ENCODE assay signal across 2 cellular contexts in the genomic region with DNA sequence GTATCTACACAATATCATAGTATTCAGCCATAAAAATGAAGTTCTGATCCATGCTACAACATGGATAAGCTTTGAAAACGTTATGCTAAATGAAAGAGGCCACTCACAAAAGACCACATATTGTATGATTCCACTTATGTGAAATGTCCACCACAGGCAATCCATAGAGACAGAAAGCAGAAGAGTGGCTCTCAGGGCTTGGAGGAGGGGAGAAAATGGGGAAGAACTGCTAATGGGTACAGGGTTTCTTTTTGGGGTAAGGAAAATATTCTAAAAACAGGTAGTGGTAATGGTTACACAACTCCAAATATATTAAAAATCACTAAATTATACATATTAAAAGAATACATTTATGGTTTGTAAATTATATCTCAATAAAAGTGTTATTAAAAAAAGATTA.
TF ChIP-seq lines count a peak whose summit lies in the region.

No MANE protein-coding gene starts in this region.

TF ChIP-seq in HepG2, 621 proteins besides CTCF, POLR2A, EP300 and RAD21:
- no peak for TF ChIP-seq HNF4G (IDR thresholded peaks at IDR 0.05; ENCODE audit: borderline replicate concordance, low read depth, low read length)
- no peak for TF ChIP-seq HNF4G (CRISPR knock-in tag; IDR thresholded peaks at IDR 0.05; ENCODE audit: borderline replicate concordance, low read depth)
- TF ChIP-seq ZBTB7A (CRISPR knock-in tag; IDR thresholded peaks at IDR 0.05), result no peak
- no peak for TF ChIP-seq CENPX (CRISPR knock-in tag; IDR thresholded peaks at IDR 0.05)
- TF ChIP-seq, protein P1, sequence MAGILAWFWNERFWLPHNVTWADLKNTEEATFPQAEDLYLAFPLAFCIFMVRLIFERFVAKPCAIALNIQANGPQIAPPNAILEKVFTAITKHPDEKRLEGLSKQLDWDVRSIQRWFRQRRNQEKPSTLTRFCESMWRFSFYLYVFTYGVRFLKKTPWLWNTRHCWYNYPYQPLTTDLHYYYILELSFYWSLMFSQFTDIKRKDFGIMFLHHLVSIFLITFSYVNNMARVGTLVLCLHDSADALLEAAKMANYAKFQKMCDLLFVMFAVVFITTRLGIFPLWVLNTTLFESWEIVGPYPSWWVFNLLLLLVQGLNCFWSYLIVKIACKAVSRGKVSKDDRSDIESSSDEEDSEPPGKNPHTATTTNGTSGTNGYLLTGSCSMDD (CRISPR knock-in tag; IDR thresholded peaks at IDR 0.05), result no peak
- no peak for TF ChIP-seq POGZ (CRISPR knock-in tag; IDR thresholded peaks at IDR 0.05)
- TF ChIP-seq GPN1 (CRISPR knock-in tag; IDR thresholded peaks at IDR 0.05; ENCODE audit: borderline replicate concordance), result no peak
- TF ChIP-seq KDM5B (CRISPR knock-in tag; IDR thresholded peaks at IDR 0.05; ENCODE audit: borderline replicate concordance), result no peak
- TF ChIP-seq ZNF20 (CRISPR knock-in tag; IDR thresholded peaks at IDR 0.05), result no peak
- TF ChIP-seq JDP2 (CRISPR knock-in tag; IDR thresholded peaks at IDR 0.05; ENCODE audit: borderline replicate concordance), result no peak
- TF ChIP-seq, protein P2, sequence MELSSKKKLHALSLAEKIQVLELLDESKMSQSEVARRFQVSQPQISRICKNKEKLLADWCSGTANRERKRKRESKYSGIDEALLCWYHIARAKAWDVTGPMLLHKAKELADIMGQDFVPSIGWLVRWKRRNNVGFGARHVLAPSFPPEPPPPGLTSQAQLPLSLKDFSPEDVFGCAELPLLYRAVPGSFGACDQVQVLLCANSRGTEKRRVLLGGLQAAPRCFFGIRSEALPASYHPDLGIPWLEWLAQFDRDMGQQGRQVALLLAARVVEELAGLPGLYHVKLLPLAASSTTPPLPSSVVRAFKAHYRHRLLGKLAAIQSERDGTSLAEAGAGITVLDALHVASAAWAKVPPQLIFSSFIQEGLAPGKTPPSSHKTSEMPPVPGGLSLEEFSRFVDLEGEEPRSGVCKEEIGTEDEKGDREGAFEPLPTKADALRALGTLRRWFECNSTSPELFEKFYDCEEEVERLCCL (CRISPR knock-in tag; IDR thresholded peaks at IDR 0.05; ENCODE audit: borderline replicate concordance), result no peak
- TF ChIP-seq, protein P3, sequence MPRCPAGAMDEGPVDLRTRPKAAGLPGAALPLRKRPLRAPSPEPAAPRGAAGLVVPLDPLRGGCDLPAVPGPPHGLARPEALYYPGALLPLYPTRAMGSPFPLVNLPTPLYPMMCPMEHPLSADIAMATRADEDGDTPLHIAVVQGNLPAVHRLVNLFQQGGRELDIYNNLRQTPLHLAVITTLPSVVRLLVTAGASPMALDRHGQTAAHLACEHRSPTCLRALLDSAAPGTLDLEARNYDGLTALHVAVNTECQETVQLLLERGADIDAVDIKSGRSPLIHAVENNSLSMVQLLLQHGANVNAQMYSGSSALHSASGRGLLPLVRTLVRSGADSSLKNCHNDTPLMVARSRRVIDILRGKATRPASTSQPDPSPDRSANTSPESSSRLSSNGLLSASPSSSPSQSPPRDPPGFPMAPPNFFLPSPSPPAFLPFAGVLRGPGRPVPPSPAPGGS (CRISPR knock-in tag; IDR thresholded peaks at IDR 0.05), result no peak
- no peak for TF ChIP-seq ZNF160 (CRISPR knock-in tag; IDR thresholded peaks at IDR 0.05)
- TF ChIP-seq, protein P4, sequence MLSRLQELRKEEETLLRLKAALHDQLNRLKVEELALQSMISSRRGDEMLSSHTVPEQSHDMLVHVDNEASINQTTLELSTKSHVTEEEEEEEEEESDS (CRISPR knock-in tag; IDR thresholded peaks at IDR 0.05; ENCODE audit: borderline replicate concordance), result no peak
- no peak for TF ChIP-seq ZNF850 (CRISPR knock-in tag; conservative IDR thresholded peaks at IDR 0.05)
- TF ChIP-seq BRCA1 (CRISPR knock-in tag; IDR thresholded peaks at IDR 0.05), result no peak
- TF ChIP-seq, protein P5, sequence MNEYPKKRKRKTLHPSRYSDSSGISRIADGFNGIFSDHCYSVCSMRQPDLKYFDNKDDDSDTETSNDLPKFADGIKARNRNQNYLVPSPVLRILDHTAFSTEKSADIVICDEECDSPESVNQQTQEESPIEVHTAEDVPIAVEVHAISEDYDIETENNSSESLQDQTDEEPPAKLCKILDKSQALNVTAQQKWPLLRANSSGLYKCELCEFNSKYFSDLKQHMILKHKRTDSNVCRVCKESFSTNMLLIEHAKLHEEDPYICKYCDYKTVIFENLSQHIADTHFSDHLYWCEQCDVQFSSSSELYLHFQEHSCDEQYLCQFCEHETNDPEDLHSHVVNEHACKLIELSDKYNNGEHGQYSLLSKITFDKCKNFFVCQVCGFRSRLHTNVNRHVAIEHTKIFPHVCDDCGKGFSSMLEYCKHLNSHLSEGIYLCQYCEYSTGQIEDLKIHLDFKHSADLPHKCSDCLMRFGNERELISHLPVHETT (CRISPR knock-in tag; conservative IDR thresholded peaks at IDR 0.05), result no peak
- TF ChIP-seq, protein P6, sequence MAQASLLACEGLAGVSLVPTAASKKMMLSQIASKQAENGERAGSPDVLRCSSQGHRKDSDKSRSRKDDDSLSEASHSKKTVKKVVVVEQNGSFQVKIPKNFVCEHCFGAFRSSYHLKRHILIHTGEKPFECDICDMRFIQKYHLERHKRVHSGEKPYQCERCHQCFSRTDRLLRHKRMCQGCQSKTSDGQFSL (CRISPR knock-in tag; IDR thresholded peaks at IDR 0.05), result no peak
- TF ChIP-seq ZZZ3 (CRISPR knock-in tag; IDR thresholded peaks at IDR 0.05; ENCODE audit: borderline replicate concordance), result no peak
- TF ChIP-seq, protein P7, sequence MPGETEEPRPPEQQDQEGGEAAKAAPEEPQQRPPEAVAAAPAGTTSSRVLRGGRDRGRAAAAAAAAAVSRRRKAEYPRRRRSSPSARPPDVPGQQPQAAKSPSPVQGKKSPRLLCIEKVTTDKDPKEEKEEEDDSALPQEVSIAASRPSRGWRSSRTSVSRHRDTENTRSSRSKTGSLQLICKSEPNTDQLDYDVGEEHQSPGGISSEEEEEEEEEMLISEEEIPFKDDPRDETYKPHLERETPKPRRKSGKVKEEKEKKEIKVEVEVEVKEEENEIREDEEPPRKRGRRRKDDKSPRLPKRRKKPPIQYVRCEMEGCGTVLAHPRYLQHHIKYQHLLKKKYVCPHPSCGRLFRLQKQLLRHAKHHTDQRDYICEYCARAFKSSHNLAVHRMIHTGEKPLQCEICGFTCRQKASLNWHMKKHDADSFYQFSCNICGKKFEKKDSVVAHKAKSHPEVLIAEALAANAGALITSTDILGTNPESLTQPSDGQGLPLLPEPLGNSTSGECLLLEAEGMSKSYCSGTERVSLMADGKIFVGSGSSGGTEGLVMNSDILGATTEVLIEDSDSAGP (CRISPR knock-in tag; IDR thresholded peaks at IDR 0.05; ENCODE audit: borderline replicate concordance), result no peak

TF ChIP-seq in SK-N-SH treated with all-trans-retinoic acid at 6 μM for 48 hours, 23 proteins besides CTCF, POLR2A, EP300 and RAD21:
- TF ChIP-seq ISL1 (CRISPR knock-in tag; IDR thresholded peaks at IDR 0.05) (no peak), ZNF565 (CRISPR knock-in tag; conservative IDR thresholded peaks at IDR 0.05; ENCODE audit: low read depth) (no peak), TOX (CRISPR knock-in tag; IDR thresholded peaks at IDR 0.05; ENCODE audit: borderline replicate concordance) (no peak), ZFP3 (CRISPR knock-in tag; IDR thresholded peaks at IDR 0.05) (no peak), TCF4 (CRISPR knock-in tag; IDR thresholded peaks at IDR 0.05; ENCODE audit: borderline replicate concordance) (no peak), RARB (CRISPR knock-in tag; IDR thresholded peaks at IDR 0.05) (no peak), CSDC2 (CRISPR knock-in tag; IDR thresholded peaks at IDR 0.05) (no peak), ARNTL (CRISPR knock-in tag; IDR thresholded peaks at IDR 0.05; ENCODE audit: borderline replicate concordance, low read depth) (no peak), PPARA (CRISPR knock-in tag; IDR thresholded peaks at IDR 0.05; ENCODE audit: borderline replicate concordance) (no peak), ESRRG (CRISPR knock-in tag; IDR thresholded peaks at IDR 0.05) (no peak), SNAI2 (CRISPR knock-in tag; IDR thresholded peaks at IDR 0.05) (no peak), OSR1 (CRISPR knock-in tag; IDR thresholded peaks at IDR 0.05) (no peak), ZC3H10 (CRISPR knock-in tag; IDR thresholded peaks at IDR 0.05) (no peak)
- TF ChIP-seq, protein P8, sequence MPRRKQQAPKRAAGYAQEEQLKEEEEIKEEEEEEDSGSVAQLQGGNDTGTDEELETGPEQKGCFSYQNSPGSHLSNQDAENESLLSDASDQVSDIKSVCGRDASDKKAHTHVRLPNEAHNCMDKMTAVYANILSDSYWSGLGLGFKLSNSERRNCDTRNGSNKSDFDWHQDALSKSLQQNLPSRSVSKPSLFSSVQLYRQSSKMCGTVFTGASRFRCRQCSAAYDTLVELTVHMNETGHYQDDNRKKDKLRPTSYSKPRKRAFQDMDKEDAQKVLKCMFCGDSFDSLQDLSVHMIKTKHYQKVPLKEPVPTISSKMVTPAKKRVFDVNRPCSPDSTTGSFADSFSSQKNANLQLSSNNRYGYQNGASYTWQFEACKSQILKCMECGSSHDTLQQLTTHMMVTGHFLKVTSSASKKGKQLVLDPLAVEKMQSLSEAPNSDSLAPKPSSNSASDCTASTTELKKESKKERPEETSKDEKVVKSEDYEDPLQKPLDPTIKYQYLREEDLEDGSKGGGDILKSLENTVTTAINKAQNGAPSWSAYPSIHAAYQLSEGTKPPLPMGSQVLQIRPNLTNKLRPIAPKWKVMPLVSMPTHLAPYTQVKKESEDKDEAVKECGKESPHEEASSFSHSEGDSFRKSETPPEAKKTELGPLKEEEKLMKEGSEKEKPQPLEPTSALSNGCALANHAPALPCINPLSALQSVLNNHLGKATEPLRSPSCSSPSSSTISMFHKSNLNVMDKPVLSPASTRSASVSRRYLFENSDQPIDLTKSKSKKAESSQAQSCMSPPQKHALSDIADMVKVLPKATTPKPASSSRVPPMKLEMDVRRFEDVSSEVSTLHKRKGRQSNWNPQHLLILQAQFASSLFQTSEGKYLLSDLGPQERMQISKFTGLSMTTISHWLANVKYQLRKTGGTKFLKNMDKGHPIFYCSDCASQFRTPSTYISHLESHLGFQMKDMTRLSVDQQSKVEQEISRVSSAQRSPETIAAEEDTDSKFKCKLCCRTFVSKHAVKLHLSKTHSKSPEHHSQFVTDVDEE (CRISPR knock-in tag; IDR thresholded peaks at IDR 0.05), result no peak
- TF ChIP-seq, protein P9, sequence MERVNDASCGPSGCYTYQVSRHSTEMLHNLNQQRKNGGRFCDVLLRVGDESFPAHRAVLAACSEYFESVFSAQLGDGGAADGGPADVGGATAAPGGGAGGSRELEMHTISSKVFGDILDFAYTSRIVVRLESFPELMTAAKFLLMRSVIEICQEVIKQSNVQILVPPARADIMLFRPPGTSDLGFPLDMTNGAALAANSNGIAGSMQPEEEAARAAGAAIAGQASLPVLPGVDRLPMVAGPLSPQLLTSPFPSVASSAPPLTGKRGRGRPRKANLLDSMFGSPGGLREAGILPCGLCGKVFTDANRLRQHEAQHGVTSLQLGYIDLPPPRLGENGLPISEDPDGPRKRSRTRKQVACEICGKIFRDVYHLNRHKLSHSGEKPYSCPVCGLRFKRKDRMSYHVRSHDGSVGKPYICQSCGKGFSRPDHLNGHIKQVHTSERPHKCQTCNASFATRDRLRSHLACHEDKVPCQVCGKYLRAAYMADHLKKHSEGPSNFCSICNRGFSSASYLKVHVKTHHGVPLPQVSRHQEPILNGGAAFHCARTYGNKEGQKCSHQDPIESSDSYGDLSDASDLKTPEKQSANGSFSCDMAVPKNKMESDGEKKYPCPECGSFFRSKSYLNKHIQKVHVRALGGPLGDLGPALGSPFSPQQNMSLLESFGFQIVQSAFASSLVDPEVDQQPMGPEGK (CRISPR knock-in tag; IDR thresholded peaks at IDR 0.05; ENCODE audit: borderline replicate concordance), result no peak
- TF ChIP-seq, protein P10, sequence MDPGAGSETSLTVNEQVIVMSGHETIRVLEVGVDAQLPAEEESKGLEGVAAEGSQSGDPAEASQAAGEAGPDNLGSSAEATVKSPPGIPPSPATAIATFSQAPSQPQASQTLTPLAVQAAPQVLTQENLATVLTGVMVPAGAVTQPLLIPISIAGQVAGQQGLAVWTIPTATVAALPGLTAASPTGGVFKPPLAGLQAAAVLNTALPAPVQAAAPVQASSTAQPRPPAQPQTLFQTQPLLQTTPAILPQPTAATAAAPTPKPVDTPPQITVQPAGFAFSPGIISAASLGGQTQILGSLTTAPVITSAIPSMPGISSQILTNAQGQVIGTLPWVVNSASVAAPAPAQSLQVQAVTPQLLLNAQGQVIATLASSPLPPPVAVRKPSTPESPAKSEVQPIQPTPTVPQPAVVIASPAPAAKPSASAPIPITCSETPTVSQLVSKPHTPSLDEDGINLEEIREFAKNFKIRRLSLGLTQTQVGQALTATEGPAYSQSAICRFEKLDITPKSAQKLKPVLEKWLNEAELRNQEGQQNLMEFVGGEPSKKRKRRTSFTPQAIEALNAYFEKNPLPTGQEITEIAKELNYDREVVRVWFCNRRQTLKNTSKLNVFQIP (CRISPR knock-in tag; IDR thresholded peaks at IDR 0.05; ENCODE audit: borderline replicate concordance, low read depth), result no peak
TF ChIP-seq in SK-N-SH treated with all-trans-retinoic acid at 6 μM for 48 hours: peak in this region for 0.
